ENCODE assay signal across 1 cellular context in the genomic region with DNA sequence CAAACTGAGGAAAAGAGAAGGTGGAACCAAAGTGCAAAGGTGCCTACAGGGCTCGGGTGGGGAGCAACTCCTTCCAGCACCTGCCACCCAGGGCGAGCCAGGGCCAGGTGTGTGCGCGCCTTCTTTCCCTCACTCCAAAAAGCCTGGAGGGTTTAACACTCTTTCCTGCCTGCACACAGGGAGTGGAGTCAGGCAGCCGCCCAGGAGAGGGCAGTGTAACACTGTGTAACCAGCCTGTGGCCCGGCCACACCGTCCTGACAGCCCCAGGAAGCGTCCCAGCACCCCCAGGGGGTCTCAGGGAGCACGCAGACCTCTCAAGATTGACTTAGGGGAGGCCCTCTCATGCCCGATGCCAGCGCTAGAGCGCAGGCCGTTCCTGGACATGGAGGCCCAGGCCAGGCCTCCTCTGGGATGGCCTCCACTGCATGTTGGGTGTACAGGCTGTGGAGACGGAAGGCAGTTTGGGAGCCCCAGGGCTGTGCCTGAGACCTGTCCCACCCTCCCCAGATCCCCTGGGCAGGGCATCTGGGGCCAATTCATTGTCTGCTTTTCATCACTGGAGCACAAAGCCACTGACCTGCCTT.
TF ChIP-seq lines count a peak whose summit lies in the region.

No MANE protein-coding gene starts in this region.

TF ChIP-seq in HCT116, 20 proteins besides CTCF, POLR2A, EP300 and RAD21:
- TF ChIP-seq ELF1 (IDR thresholded peaks at IDR 0.05; ENCODE audit: borderline replicate concordance, low read depth), result no peak
- TF ChIP-seq JUND (IDR thresholded peaks at IDR 0.05), result no peak
- peak; percentile 6 for TF ChIP-seq YY1 (IDR thresholded peaks at IDR 0.05; ENCODE audit: extremely low read depth, insufficient replicate concordance, low read depth, low read length)
- no peak for TF ChIP-seq FOSL1 (IDR thresholded peaks at IDR 0.05; ENCODE audit: low read depth)
- TF ChIP-seq SP1 (IDR thresholded peaks at IDR 0.05; ENCODE audit: low read depth), result no peak
- TF ChIP-seq, protein P1, sequence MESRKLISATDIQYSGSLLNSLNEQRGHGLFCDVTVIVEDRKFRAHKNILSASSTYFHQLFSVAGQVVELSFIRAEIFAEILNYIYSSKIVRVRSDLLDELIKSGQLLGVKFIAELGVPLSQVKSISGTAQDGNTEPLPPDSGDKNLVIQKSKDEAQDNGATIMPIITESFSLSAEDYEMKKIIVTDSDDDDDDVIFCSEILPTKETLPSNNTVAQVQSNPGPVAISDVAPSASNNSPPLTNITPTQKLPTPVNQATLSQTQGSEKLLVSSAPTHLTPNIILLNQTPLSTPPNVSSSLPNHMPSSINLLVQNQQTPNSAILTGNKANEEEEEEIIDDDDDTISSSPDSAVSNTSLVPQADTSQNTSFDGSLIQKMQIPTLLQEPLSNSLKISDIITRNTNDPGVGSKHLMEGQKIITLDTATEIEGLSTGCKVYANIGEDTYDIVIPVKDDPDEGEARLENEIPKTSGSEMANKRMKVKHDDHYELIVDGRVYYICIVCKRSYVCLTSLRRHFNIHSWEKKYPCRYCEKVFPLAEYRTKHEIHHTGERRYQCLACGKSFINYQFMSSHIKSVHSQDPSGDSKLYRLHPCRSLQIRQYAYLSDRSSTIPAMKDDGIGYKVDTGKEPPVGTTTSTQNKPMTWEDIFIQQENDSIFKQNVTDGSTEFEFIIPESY (IDR thresholded peaks at IDR 0.05; ENCODE audit: extremely low read depth, insufficient replicate concordance, low read length), result no peak
- TF ChIP-seq SRF (IDR thresholded peaks at IDR 0.05; ENCODE audit: low read depth), result no peak
- no peak for TF ChIP-seq TCF7L2 (IDR thresholded peaks at IDR 0.05; ENCODE audit: borderline replicate concordance, extremely low read depth, insufficient read depth, insufficient read length)
- TF ChIP-seq SIN3A (IDR thresholded peaks at IDR 0.05; ENCODE audit: low read depth), result no peak
- TF ChIP-seq EGR1 (IDR thresholded peaks at IDR 0.05; ENCODE audit: low read depth), result no peak
- peak; percentile 50 for TF ChIP-seq POLR2AphosphoS5 (IDR thresholded peaks at IDR 0.05; ENCODE audit: low read depth, low read length)
